Comparison of ENCODE assay signal across 8 cellular contexts in genomic region chr4:4541661-4542570, GRCh38. TPM values are rescaled to one million over a fixed set of nuclear protein-coding genes. Genes with fewer than 3 reads are reported as not detected.
DNase-seq lines count a peak whose midpoint lies in the region; ATAC-seq, FAIRE-seq and TF ChIP-seq lines count a peak whose summit lies in the region.

Gene STX18 (minus strand): TSS chr4:4542048. CDS start chr4:4541964, 84 bp downstream.

- H3K4me3 ChIP-seq in HUES6 (ENCODE audit: low read depth, low read length) = peak within 1 kb of the TSS; percentile 96
- peak within 1 kb of the TSS; percentile 99 for H3K4me3 ChIP-seq in OCI-LY1 (ENCODE audit: low read depth, low read length, poor library complexity, severe bottlenecking)
- H3K4me3 ChIP-seq in epithelial cell of esophagus (ENCODE audit: low read length) = peak within 1 kb of the TSS; percentile 98
- H3K4me3 ChIP-seq in mononuclear cell (ENCODE audit: low read length) = peak within 1 kb of the TSS; percentile 51

- no peak within 1 kb of the TSS for H2AFZ ChIP-seq in OCI-LY1 (ENCODE audit: low read length)

- peak; percentile 89 for ATAC-seq in GM21423 (IDR thresholded peaks at IDR 0.05; ENCODE audit: unreplicated experiment)

- peaks cover 29% of the 10 kb centered on the region for H3K79me2 ChIP-seq in OCI-LY1 (ENCODE audit: insufficient read depth, low read length)

- H3K9me3 ChIP-seq in HUES6 (ENCODE audit: control insufficient read depth, insufficient read depth, low read depth, low read length) (no peaks in the 10 kb centered on the region), OCI-LY1 (ENCODE audit: low read length) (no peaks in the 10 kb centered on the region), mononuclear cell (ENCODE audit: low read depth, low read length) (no peaks in the 10 kb centered on the region)

- FAIRE-seq in D721Med (lab: Jason Lieb, UNC) = no peak

- H3K36me3 ChIP-seq in HUES6 (ENCODE audit: control insufficient read depth, insufficient read depth, low read length) = peaks cover 17% of the 10 kb centered on the region
- H3K36me3 ChIP-seq in OCI-LY1 (ENCODE audit: insufficient read depth, low read length) = no peaks in the 10 kb centered on the region

- peak within 1 kb of the TSS; percentile 97 for H3K4me2 ChIP-seq in OCI-LY1 (ENCODE audit: low read length)

- DNase-seq in D721Med (ENCODE audit: insufficient read length, low spot score) (peak; percentile 59), activated T-cell treated with anti-CD3 and anti-CD28 coated beads for 24 hours (ENCODE audit: low read depth) (peak; percentile 88), epithelial cell of esophagus (ENCODE audit: low read depth) (peak; percentile 94)
- DNase-seq in stimulated activated CD8-positive, alpha-beta memory T cell treated with anti-CD3 and anti-CD28 coated beads, Interleukin-4, amount 100 ng/mL, for 24 hours (ENCODE audit: low read depth) = peak; percentile 83

- H3K4me1 ChIP-seq in HUES6 (ENCODE audit: control insufficient read depth, insufficient read depth, low read length) = peaks cover 11% of the 10 kb centered on the region; the same call in 1 of the 2 replicates
- H3K4me1 ChIP-seq in OCI-LY1 (ENCODE audit: insufficient read depth, low read length, severe bottlenecking) = peaks cover 34% of the 10 kb centered on the region
- H3K4me1 ChIP-seq in mononuclear cell (ENCODE audit: insufficient read depth, low read length) = peaks cover 29% of the 10 kb centered on the region

- TF ChIP-seq CTCF in D721Med (IDR thresholded peaks at IDR 0.05; ENCODE audit: insufficient read depth, missing control alignments) (no peak), OCI-LY1 (IDR thresholded peaks at IDR 0.05; ENCODE audit: low read length) (no peak), epithelial cell of esophagus (IDR thresholded peaks at IDR 0.05; ENCODE audit: insufficient read depth, low read depth, low read length, missing control alignments) (no peak)

- H4K20me1 ChIP-seq in OCI-LY1 (ENCODE audit: insufficient read depth, low read length) = no peaks in the 10 kb centered on the region

- no peaks in the 10 kb centered on the region for H3K9me2 ChIP-seq in OCI-LY1 (ENCODE audit: low read depth, low read length)

- no peaks in the 10 kb centered on the region for H3F3A ChIP-seq in OCI-LY1 (ENCODE audit: insufficient read depth, low read length)

- H3K27ac ChIP-seq in HUES6 (ENCODE audit: low read depth, low read length) (peak within 1 kb of the TSS; percentile 88), OCI-LY1 (ENCODE audit: low read depth, low read length, poor library complexity, severe bottlenecking) (peak within 1 kb of the TSS; percentile 88)

- peak within 1 kb of the TSS; percentile 90 for H3K9ac ChIP-seq in HUES6 (ENCODE audit: low read length)
- peak within 1 kb of the TSS; percentile 96 for H3K9ac ChIP-seq in OCI-LY1 (ENCODE audit: low read length)

- H3K27me3 ChIP-seq in HUES6 (ENCODE audit: control insufficient read depth, insufficient read depth, low read length) (no peaks in the 10 kb centered on the region), OCI-LY1 (ENCODE audit: insufficient read depth, low read length) (no peaks in the 10 kb centered on the region), mononuclear cell (ENCODE audit: insufficient read depth, low read length) (no peaks in the 10 kb centered on the region)

RNA-seq across cellular contexts. Expression of gene STX18, which starts in this region (rescaled TPM):
- total RNA-seq in mononuclear cell = 22.0 TPM

Comparison
In these comparisons a context has a peak if more than half of its experiments do, and no peak if none do; other contexts are left out.
1. Peak in every context shown above with its lines: DNase-seq, ATAC-seq, H3K4me3 ChIP-seq and H3K27ac ChIP-seq.